ENCODE assay signal across 7 cellular contexts in the genomic region with DNA sequence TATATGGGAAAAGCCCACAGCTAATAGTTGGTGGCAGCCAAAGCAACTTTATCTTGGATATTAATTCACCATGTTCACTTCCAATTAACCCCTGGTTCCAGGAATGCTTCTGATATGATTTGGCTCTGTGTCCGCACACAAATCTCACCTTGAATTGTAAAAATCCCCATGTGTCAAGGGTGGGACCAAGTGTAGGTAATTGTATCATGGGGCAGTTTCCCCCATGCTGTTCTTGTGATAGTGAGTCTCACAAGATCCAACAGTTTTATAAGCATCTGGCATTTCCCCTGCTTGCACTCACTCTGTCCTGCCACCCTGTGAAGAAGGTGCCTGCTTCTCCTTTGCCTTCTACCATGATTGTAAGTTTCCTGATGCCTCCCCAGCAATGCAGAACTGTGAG. TPM values are rescaled to one million over a fixed set of nuclear protein-coding genes. Genes with fewer than 3 reads are reported as not detected.
"Had no signal": no experiment of that assay in that cellular context is flagged by ENCODE, and none has a peak within 500 bp of the region (broad histone marks: within the 10 kb centered on the region; RNA-seq: fewer than 3 reads in every experiment).

No MANE protein-coding gene starts in this region.

RNA-seq across cellular contexts. Expression of gene IQCF5, which starts 6.5 kb away (rescaled TPM):
- total RNA-seq: M059J, OCI-LY7, PC-9, Right ventricle myocardium inferior, RPMI7951, SJCRH30, SK-MEL-5 had no signal

RNA-seq across cellular contexts. Expression of gene IQCF2, which starts 7.5 kb away (rescaled TPM):
- total RNA-seq: M059J, OCI-LY7, PC-9, Right ventricle myocardium inferior, RPMI7951, SJCRH30, SK-MEL-5 had no signal

RNA-seq across cellular contexts. Expression of gene IQCF1, which starts 34.3 kb away (rescaled TPM):
- total RNA-seq: M059J, OCI-LY7, PC-9, Right ventricle myocardium inferior, RPMI7951, SJCRH30, SK-MEL-5 had no signal
